In the genomic region with DNA sequence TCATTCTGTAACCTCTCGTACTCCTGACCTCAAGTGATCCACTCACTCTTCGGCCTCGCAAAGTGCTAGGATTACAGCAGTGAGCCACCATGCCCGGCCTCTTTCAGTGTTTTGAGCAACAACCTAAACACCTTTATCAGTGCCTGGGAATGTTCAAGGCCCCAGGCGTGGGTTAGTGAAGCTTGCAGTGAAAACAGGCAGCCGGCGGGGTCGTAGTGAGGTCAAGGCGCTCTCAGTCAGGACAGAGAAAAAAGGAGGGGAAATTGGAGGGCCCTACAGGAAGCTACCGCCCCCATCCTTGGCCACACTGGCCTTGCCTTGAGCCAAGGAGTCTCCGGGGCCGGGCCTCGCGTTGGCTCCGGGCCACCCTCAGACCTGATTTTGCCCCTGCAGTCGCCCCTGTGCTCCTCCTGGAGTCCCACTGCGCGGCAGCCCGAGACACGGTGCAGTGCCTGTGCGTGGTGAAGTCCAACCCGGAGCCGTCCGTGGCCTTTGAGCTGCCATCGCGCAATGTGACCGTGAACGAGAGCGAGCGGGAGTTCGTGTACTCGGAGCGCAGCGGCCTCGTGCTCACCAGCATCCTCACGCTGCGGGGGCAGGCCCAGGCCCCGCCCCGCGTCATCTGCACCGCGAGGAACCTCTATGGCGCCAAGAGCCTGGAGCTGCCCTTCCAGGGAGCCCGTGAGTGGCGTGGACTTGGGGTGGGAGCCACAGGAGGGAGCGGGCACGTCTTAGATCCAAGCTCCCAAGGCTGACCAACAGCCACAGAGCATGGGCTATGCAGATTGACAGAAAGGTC, we compare ENCODE assay signal across 1 cellular context.
TF ChIP-seq lines count a peak whose summit lies in the region.

No MANE protein-coding gene starts in this region.

TF ChIP-seq in HepG2, 621 proteins besides CTCF, POLR2A, EP300 and RAD21 (continues in another document):
- TF ChIP-seq ADNP (CRISPR knock-in tag; IDR thresholded peaks at IDR 0.05) (no peak), LCORL (IDR thresholded peaks at IDR 0.05) (no peak), LCORL (CRISPR knock-in tag; IDR thresholded peaks at IDR 0.05) (peak; percentile 77), SOX5 (CRISPR knock-in tag; IDR thresholded peaks at IDR 0.05; ENCODE audit: borderline replicate concordance) (peak; percentile 65; the same call in 1 of the 2 replicates), GATA4 (IDR thresholded peaks at IDR 0.05; ENCODE audit: borderline replicate concordance, low read depth) (peak; percentile 44; the same call in 1 of the 2 replicates), ZNF17 (CRISPR knock-in tag; IDR thresholded peaks at IDR 0.05) (no peak), NCOA2 (CRISPR knock-in tag; IDR thresholded peaks at IDR 0.05) (peak; percentile 89), SIN3B (IDR thresholded peaks at IDR 0.05; ENCODE audit: low read length) (no peak), KMT2B (CRISPR knock-in tag; IDR thresholded peaks at IDR 0.05) (no peak), SMYD3 (CRISPR knock-in tag; IDR thresholded peaks at IDR 0.05) (no peak), ZNF607 (CRISPR knock-in tag; IDR thresholded peaks at IDR 0.05; ENCODE audit: borderline replicate concordance) (no peak), ZFP36L1 (CRISPR knock-in tag; IDR thresholded peaks at IDR 0.05) (no peak), ZNF879 (CRISPR knock-in tag; IDR thresholded peaks at IDR 0.05) (no peak), CEBPG (CRISPR knock-in tag; IDR thresholded peaks at IDR 0.05) (peak; percentile 51), PPARG (CRISPR knock-in tag; conservative IDR thresholded peaks at IDR 0.05) (0 out of 2 replicates have a peak, but pooled peaks have one; percentile 28), ZNF7 (CRISPR knock-in tag; IDR thresholded peaks at IDR 0.05) (no peak), HIVEP1 (CRISPR knock-in tag; IDR thresholded peaks at IDR 0.05) (no peak), SPEN (CRISPR knock-in tag; IDR thresholded peaks at IDR 0.05; ENCODE audit: low read depth) (no peak), ZSCAN22 (CRISPR knock-in tag; IDR thresholded peaks at IDR 0.05) (no peak), ISL2 (CRISPR knock-in tag; IDR thresholded peaks at IDR 0.05) (no peak)
- TF ChIP-seq, protein P1, sequence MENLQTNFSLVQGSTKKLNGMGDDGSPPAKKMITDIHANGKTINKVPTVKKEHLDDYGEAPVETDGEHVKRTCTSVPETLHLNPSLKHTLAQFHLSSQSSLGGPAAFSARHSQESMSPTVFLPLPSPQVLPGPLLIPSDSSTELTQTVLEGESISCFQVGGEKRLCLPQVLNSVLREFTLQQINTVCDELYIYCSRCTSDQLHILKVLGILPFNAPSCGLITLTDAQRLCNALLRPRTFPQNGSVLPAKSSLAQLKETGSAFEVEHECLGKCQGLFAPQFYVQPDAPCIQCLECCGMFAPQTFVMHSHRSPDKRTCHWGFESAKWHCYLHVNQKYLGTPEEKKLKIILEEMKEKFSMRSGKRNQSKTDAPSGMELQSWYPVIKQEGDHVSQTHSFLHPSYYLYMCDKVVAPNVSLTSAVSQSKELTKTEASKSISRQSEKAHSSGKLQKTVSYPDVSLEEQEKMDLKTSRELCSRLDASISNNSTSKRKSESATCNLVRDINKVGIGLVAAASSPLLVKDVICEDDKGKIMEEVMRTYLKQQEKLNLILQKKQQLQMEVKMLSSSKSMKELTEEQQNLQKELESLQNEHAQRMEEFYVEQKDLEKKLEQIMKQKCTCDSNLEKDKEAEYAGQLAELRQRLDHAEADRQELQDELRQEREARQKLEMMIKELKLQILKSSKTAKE (CRISPR knock-in tag; IDR thresholded peaks at IDR 0.05; ENCODE audit: borderline replicate concordance): peak; percentile 76; the same call in 1 of the 2 replicates
- TF ChIP-seq, protein P2, sequence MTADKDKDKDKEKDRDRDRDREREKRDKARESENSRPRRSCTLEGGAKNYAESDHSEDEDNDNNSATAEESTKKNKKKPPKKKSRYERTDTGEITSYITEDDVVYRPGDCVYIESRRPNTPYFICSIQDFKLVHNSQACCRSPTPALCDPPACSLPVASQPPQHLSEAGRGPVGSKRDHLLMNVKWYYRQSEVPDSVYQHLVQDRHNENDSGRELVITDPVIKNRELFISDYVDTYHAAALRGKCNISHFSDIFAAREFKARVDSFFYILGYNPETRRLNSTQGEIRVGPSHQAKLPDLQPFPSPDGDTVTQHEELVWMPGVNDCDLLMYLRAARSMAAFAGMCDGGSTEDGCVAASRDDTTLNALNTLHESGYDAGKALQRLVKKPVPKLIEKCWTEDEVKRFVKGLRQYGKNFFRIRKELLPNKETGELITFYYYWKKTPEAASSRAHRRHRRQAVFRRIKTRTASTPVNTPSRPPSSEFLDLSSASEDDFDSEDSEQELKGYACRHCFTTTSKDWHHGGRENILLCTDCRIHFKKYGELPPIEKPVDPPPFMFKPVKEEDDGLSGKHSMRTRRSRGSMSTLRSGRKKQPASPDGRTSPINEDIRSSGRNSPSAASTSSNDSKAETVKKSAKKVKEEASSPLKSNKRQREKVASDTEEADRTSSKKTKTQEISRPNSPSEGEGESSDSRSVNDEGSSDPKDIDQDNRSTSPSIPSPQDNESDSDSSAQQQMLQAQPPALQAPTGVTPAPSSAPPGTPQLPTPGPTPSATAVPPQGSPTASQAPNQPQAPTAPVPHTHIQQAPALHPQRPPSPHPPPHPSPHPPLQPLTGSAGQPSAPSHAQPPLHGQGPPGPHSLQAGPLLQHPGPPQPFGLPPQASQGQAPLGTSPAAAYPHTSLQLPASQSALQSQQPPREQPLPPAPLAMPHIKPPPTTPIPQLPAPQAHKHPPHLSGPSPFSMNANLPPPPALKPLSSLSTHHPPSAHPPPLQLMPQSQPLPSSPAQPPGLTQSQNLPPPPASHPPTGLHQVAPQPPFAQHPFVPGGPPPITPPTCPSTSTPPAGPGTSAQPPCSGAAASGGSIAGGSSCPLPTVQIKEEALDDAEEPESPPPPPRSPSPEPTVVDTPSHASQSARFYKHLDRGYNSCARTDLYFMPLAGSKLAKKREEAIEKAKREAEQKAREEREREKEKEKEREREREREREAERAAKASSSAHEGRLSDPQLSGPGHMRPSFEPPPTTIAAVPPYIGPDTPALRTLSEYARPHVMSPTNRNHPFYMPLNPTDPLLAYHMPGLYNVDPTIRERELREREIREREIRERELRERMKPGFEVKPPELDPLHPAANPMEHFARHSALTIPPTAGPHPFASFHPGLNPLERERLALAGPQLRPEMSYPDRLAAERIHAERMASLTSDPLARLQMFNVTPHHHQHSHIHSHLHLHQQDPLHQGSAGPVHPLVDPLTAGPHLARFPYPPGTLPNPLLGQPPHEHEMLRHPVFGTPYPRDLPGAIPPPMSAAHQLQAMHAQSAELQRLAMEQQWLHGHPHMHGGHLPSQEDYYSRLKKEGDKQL (CRISPR knock-in tag; IDR thresholded peaks at IDR 0.05; ENCODE audit: low read depth): no peak
- TF ChIP-seq, protein P3, sequence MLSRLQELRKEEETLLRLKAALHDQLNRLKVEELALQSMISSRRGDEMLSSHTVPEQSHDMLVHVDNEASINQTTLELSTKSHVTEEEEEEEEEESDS (CRISPR knock-in tag; IDR thresholded peaks at IDR 0.05; ENCODE audit: borderline replicate concordance): no peak
- TF ChIP-seq, protein P4, sequence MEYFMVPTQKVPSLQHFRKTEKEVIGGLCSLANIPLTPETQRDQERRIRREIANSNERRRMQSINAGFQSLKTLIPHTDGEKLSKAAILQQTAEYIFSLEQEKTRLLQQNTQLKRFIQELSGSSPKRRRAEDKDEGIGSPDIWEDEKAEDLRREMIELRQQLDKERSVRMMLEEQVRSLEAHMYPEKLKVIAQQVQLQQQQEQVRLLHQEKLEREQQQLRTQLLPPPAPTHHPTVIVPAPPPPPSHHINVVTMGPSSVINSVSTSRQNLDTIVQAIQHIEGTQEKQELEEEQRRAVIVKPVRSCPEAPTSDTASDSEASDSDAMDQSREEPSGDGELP (IDR thresholded peaks at IDR 0.05; ENCODE audit: borderline replicate concordance, low read depth): no peak
- TF ChIP-seq, protein P5, sequence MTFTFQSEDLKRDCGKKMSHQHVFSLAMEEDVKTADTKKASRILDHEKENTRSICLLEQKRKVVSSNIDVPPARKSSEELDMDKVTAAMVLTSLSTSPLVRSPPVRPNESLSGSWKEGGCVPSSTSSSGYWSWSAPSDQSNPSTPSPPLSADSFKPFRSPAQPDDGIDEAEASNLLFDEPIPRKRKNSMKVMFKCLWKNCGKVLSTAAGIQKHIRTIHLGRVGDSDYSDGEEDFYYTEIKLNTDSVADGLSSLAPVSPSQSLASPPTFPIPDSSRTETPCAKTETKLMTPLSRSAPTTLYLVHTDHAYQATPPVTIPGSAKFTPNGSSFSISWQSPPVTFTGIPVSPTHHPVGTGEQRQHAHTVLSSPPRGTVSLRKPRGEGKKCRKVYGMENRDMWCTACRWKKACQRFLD (CRISPR knock-in tag; IDR thresholded peaks at IDR 0.05; ENCODE audit: borderline replicate concordance): no peak
- TF ChIP-seq, protein P6, sequence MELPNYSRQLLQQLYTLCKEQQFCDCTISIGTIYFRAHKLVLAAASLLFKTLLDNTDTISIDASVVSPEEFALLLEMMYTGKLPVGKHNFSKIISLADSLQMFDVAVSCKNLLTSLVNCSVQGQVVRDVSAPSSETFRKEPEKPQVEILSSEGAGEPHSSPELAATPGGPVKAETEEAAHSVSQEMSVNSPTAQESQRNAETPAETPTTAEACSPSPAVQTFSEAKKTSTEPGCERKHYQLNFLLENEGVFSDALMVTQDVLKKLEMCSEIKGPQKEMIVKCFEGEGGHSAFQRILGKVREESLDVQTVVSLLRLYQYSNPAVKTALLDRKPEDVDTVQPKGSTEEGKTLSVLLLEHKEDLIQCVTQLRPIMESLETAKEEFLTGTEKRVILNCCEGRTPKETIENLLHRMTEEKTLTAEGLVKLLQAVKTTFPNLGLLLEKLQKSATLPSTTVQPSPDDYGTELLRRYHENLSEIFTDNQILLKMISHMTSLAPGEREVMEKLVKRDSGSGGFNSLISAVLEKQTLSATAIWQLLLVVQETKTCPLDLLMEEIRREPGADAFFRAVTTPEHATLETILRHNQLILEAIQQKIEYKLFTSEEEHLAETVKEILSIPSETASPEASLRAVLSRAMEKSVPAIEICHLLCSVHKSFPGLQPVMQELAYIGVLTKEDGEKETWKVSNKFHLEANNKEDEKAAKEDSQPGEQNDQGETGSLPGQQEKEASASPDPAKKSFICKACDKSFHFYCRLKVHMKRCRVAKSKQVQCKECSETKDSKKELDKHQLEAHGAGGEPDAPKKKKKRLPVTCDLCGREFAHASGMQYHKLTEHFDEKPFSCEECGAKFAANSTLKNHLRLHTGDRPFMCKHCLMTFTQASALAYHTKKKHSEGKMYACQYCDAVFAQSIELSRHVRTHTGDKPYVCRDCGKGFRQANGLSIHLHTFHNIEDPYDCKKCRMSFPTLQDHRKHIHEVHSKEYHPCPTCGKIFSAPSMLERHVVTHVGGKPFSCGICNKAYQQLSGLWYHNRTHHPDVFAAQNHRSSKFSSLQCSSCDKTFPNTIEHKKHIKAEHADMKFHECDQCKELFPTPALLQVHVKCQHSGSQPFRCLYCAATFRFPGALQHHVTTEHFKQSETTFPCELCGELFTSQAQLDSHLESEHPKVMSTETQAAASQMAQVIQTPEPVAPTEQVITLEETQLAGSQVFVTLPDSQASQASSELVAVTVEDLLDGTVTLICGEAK (IDR thresholded peaks at IDR 0.05): no peak
- TF ChIP-seq, protein P6 (CRISPR knock-in tag; IDR thresholded peaks at IDR 0.05): no peak
- TF ChIP-seq, protein P7, sequence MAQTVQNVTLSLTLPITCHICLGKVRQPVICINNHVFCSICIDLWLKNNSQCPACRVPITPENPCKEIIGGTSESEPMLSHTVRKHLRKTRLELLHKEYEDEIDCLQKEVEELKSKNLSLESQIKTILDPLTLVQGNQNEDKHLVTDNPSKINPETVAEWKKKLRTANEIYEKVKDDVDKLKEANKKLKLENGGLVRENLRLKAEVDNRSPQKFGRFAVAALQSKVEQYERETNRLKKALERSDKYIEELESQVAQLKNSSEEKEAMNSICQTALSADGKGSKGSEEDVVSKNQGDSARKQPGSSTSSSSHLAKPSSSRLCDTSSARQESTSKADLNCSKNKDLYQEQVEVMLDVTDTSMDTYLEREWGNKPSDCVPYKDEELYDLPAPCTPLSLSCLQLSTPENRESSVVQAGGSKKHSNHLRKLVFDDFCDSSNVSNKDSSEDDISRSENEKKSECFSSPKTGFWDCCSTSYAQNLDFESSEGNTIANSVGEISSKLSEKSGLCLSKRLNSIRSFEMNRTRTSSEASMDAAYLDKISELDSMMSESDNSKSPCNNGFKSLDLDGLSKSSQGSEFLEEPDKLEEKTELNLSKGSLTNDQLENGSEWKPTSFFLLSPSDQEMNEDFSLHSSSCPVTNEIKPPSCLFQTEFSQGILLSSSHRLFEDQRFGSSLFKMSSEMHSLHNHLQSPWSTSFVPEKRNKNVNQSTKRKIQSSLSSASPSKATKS (CRISPR knock-in tag; IDR thresholded peaks at IDR 0.05): no peak
